ENCODE assay signal across 14 cellular contexts in genomic region chr6:89716532-89716931, GRCh38.
DNase-seq lines count a peak whose midpoint lies in the region; ATAC-seq and TF ChIP-seq lines count a peak whose summit lies in the region.
"Had no signal": no experiment of that assay in that cellular context is flagged by ENCODE, and none has a peak within 500 bp of the region (broad histone marks: within the 10 kb centered on the region; RNA-seq: fewer than 3 reads in every experiment).

No MANE protein-coding gene starts in this region.

- H3K36me3 ChIP-seq in aorta (ENCODE audit: control insufficient read depth in 1 of 2, insufficient read depth in 2 of 2, low read length in 1 of 2) = peaks cover 15 to 20% of the 10 kb centered on the region in 2 donors

- DNase-seq in left cardiac atrium (peak; percentile 57), cardiac septum (ENCODE audit: low spot score) (no peak), NB4 (ENCODE audit: low read depth) (peak; percentile 9), globus pallidus (ENCODE audit: low spot score) (peak; percentile 3), NCI-H2081 (lab: John Stamatoyannopoulos, UW) (no peak), aorta (no peak), GOT3 (lab: John Stamatoyannopoulos, UW) (no peak)
- DNase-seq: ACHN; BE2C; Caco-2; CD4-positive, alpha-beta T cell; H7 had no signal

- H3K4me3 ChIP-seq in NB4 (ENCODE audit: low read depth, low read length) = no peak overlapping the region
- no peak overlapping the region for H3K4me3 ChIP-seq in aorta (ENCODE audit: low read length in 2 of 2)
- H3K4me3 ChIP-seq: GM23338 had no signal

- no peaks in the 10 kb centered on the region for H3K9me3 ChIP-seq in aorta (ENCODE audit: control insufficient read depth, low read length)
- H3K9me3 ChIP-seq: BE2C, Caco-2 had no signal

- H3K27ac ChIP-seq in aorta (ENCODE audit: low read depth in 1 of 2, low read length in 2 of 2) = no peak overlapping the region

- 78 to 83% methylated on average over 3 of the region's 3 CpGs for WGBS in aorta, 2 donors

- no peaks in the 10 kb centered on the region for H3K27me3 ChIP-seq in aorta (ENCODE audit: control insufficient read depth in 1 of 2, insufficient read depth in 2 of 2, low read length in 1 of 2)
- H3K27me3 ChIP-seq: BE2C had no signal

- H3K4me1 ChIP-seq in aorta (ENCODE audit: control insufficient read depth in 1 of 2, insufficient read depth in 2 of 2, low read length in 2 of 2) = no peaks in the 10 kb centered on the region
- H3K4me1 ChIP-seq: BE2C, Caco-2 had no signal

- no peak for TF ChIP-seq POLR2A in NB4 (IDR thresholded peaks at IDR 0.05; ENCODE audit: extremely low read depth, insufficient read length)

- intact Hi-C loops in left cardiac atrium (cut with DNase I) = no loop called here
- intact Hi-C loops in cardiac septum (cut with DNase I) = no loop called here
- intact Hi-C loops in aorta (cut with DNase I) = no loop called here

- TF ChIP-seq CTCF in NB4 (IDR thresholded peaks at IDR 0.05; ENCODE audit: low read depth, low read length) = no peak

- peak; percentile 57 for ATAC-seq in left cardiac atrium
- ATAC-seq in aorta (ENCODE audit: low FRiP score) = no peak
- ATAC-seq: GM23338, HCT116 had no signal

Comparison
In these comparisons a context has a peak if more than half of its experiments do, and no peak if none do; other contexts are left out.
1. DNase-seq: peak in left cardiac atrium (single experiment), NB4 (single experiment) and globus pallidus (single experiment); none in cardiac septum (single experiment), NCI-H2081 (0 of 2), aorta (0 of 2) and GOT3 (single experiment).